ENCODE assay signal across 33 cellular contexts in the genomic region with DNA sequence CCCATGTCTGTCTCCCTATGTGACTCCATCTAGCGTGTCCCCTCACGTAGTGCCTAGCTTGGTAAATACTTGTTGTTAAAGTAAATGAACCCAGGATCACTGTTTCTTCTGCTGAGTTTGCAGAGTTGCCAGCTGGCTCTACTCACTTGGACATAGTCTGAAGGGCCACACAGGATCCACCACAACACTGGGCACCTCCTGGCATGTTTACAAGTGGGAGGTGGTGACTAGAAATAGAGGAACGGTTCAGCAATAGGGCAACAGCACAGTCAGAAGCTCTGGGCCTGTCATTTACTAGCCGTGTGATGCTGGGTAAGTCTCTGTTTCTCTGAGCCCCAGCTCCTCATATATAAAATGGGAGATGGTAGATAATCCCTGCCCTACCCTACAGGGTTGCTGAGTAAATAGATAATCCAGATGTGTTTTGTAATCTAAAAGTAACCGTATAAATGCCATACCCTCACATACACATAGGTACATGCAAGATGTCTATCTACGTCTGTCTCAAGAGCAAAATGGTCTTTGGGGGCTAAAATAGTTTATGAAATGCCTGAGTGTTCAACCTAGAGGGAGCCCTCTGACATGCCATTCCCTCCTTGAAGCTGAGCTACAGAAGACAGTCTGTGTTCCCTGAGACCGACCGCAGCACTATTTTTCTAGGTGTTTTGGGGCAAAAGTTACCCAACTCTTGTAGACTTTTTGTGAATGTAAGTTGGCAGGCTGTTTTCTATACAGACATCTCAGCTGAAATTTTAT. TPM values are rescaled to one million over a fixed set of nuclear protein-coding genes. Genes with fewer than 3 reads are reported as not detected.
A peak's percentile ranks its signal among the peaks of the same experiment; 100 is the strongest.
DNase-seq lines count a peak whose midpoint lies in the region; ATAC-seq, FAIRE-seq and TF ChIP-seq lines count a peak whose summit lies in the region.
"Had no signal": no experiment of that assay in that cellular context is flagged by ENCODE, and none has a peak within 500 bp of the region (broad histone marks: within the 10 kb centered on the region; RNA-seq: fewer than 3 reads in every experiment).

No MANE protein-coding gene starts in this region.

- no peaks in the 10 kb centered on the region for H3K9me3 Mint-ChIP-seq in MCF 10A (ENCODE audit: unreplicated experiment)
- H3K9me3 Mint-ChIP-seq: activated naive CD4-positive, alpha-beta T cell treated with anti-CD3 and anti-CD28 coated beads, Interleukin-2, amount 50 U/mL, for 24 hours; activated T-helper 1 cell treated with anti-CD3 and anti-CD28 coated beads, Interleukin-12 subunit alpha, Interleukin-12 subunit beta, Interleukin-2, Interleukin-4 antibody, amounts not matched to agents 30 ng/mL and 10 ng/mL and 1 ng/mL, durations not matched to agents 14 hours and 24 hours and 36 hours; dendritic cell treated with granulocyte-macrophage colony-stimulating factor and Interleukin-4, amounts not matched to agents 40 ng/mL and 50 ng/mL, for 4 days; stimulated activated naive CD8-positive, alpha-beta T cell treated with anti-CD3 and anti-CD28 coated beads, Interleukin-15, Interleukin-2, amounts not matched to agents 100 ng/mL and 50 ng/mL, for 24 hours had no signal

- TF ChIP-seq CTCF in MCF 10A (IDR thresholded peaks at IDR 0.05; ENCODE audit: unreplicated experiment) (no peak), breast epithelium (IDR thresholded peaks at IDR 0.05) (no peak), K562 (IDR thresholded peaks at IDR 0.05 in 2 of 3, conservative IDR thresholded peaks at IDR 0.05 in 1 of 3; ENCODE audit: insufficient read depth in 2 of 3, low read depth in 1 of 3, low read length in 3 of 3) (peak; percentile 12 to 41 (median 21); a peak in 2 of 6 replicates)

- no peak overlapping the region for H3K9ac ChIP-seq in K562 (ENCODE audit: insufficient read depth in 1 of 2, low read depth in 2 of 2, low read length in 2 of 2)

- H3K4me3 Mint-ChIP-seq in MCF 10A (ENCODE audit: unreplicated experiment), result peak overlapping the region; percentile 73
- H3K4me3 Mint-ChIP-seq: activated naive CD4-positive, alpha-beta T cell treated with anti-CD3 and anti-CD28 coated beads, Interleukin-2, amount 50 U/mL, for 24 hours; activated T-helper 1 cell treated with anti-CD3 and anti-CD28 coated beads, Interleukin-12 subunit alpha, Interleukin-12 subunit beta, Interleukin-2, Interleukin-4 antibody, amounts not matched to agents 30 ng/mL and 10 ng/mL and 1 ng/mL, durations not matched to agents 14 hours and 24 hours and 36 hours; B cell; dendritic cell treated with granulocyte-macrophage colony-stimulating factor and Interleukin-4, amounts not matched to agents 40 ng/mL and 50 ng/mL, for 4 days; stimulated activated naive CD8-positive, alpha-beta T cell treated with anti-CD3 and anti-CD28 coated beads, Interleukin-15, Interleukin-2, amounts not matched to agents 100 ng/mL and 50 ng/mL, for 24 hours had no signal

- in situ Hi-C loops in K562 (cut with MboI), result no loop called here

- TF ChIP-seq POLR2A in breast epithelium (IDR thresholded peaks at IDR 0.05) (no peak), K562 (conservative IDR thresholded peaks at IDR 0.05) (no peak)

- TF ChIP-seq EP300 in K562 (IDR thresholded peaks at IDR 0.05; ENCODE audit: low read length), result no peak

- no peaks in the 10 kb centered on the region for H3K9me1 ChIP-seq in K562 (ENCODE audit: control insufficient read depth, insufficient read depth, low read length)

- no peaks in the 10 kb centered on the region for H3K79me2 ChIP-seq in K562 (ENCODE audit: control insufficient read depth, insufficient read depth, low read length)

- ATAC-seq in K562, result peak; percentile 53; the same call in 1 of the 3 replicates
- no peak for ATAC-seq in GM18519 (IDR thresholded peaks at IDR 0.05; ENCODE audit: low FRiP score, unreplicated experiment)
- ATAC-seq in HG03135 (IDR thresholded peaks at IDR 0.05; ENCODE audit: unreplicated experiment), result no peak
- ATAC-seq: activated CD4-positive, CD25-positive, alpha-beta regulatory T cell treated with anti-CD3 and anti-CD28 coated beads, Interleukin-2, amount 50 U/mL, for 24 hours had no signal

- H3K4me3 ChIP-seq in breast epithelium (no peak overlapping the region), MG63 (no peak overlapping the region), K562 (no peak overlapping the region)
- H3K4me3 ChIP-seq: esophagus squamous epithelium, psoas muscle, SJSA1, skin epidermis, tibial artery had no signal

- H3K4me2 ChIP-seq in K562 (ENCODE audit: insufficient read depth, low read length), result no peak overlapping the region

- H3K9me3 ChIP-seq in breast epithelium (no peaks in the 10 kb centered on the region), MG63 (no peaks in the 10 kb centered on the region), K562 (replicated peaks; ENCODE audit: control insufficient read depth, insufficient read depth, low read depth, low read length) (no peaks in the 10 kb centered on the region)
- H3K9me3 ChIP-seq: esophagus squamous epithelium, psoas muscle, SJSA1, tibial artery had no signal

- H3K27ac Mint-ChIP-seq in MCF 10A (ENCODE audit: low read depth, unreplicated experiment), result no peak overlapping the region
- H3K27ac Mint-ChIP-seq: activated naive CD4-positive, alpha-beta T cell treated with anti-CD3 and anti-CD28 coated beads, Interleukin-2, amount 50 U/mL, for 24 hours; activated T-helper 1 cell treated with anti-CD3 and anti-CD28 coated beads, Interleukin-12 subunit alpha, Interleukin-12 subunit beta, Interleukin-2, Interleukin-4 antibody, amounts not matched to agents 30 ng/mL and 10 ng/mL and 1 ng/mL, durations not matched to agents 14 hours and 24 hours and 36 hours; B cell; dendritic cell treated with granulocyte-macrophage colony-stimulating factor and Interleukin-4, amounts not matched to agents 40 ng/mL and 50 ng/mL, for 4 days; stimulated activated naive CD8-positive, alpha-beta T cell treated with anti-CD3 and anti-CD28 coated beads, Interleukin-15, Interleukin-2, amounts not matched to agents 100 ng/mL and 50 ng/mL, for 24 hours had no signal

- H3K36me3 Mint-ChIP-seq in MCF 10A (ENCODE audit: insufficient read depth, unreplicated experiment), result no peaks in the 10 kb centered on the region
- H3K36me3 Mint-ChIP-seq: activated naive CD4-positive, alpha-beta T cell treated with anti-CD3 and anti-CD28 coated beads, Interleukin-2, amount 50 U/mL, for 24 hours had no signal

- peaks cover 42% of the 10 kb centered on the region for H3K4me1 Mint-ChIP-seq in MCF 10A (ENCODE audit: insufficient read depth, unreplicated experiment)

- peak; percentile 71 for FAIRE-seq in K562 (lab: Jason Lieb, UNC)
- FAIRE-seq: endometrium, G401.6 had no signal

- H3K4me1 ChIP-seq in breast epithelium, result no peaks in the 10 kb centered on the region
- no peaks in the 10 kb centered on the region for H3K4me1 ChIP-seq in K562 (replicated peaks in 1 of 2; ENCODE audit: control insufficient read depth in 2 of 2, insufficient read depth in 2 of 2, low read length in 2 of 2)
- H3K4me1 ChIP-seq: SJSA1 had no signal

- CTCF ChIA-PET in MCF 10A (lab: Yijun Ruan, JAX), result interaction anchor here (0.6 to 2.2 kb wide), 7 partner anchors 12 to 227 kb away, joined by 3 to 15 read pairs (median 4); no protein-coding TSS in a partner anchor
- CTCF ChIA-PET in K562 (lab: Yijun Ruan, JAX; ENCODE audit: low intra/inter-chr PET ratio), result interaction anchor here (0.6 kb wide), 1 partner anchor 60 kb away, joined by 3 read pairs; no protein-coding TSS in a partner anchor

- DNase-seq in MCF 10A (ENCODE audit: unreplicated experiment), result no peak
- no peak for DNase-seq in breast epithelium (ENCODE audit: low spot score in 2 of 2)
- DNase-seq in MG63, result peak; percentile 45
- no peak for DNase-seq in K562 (ENCODE audit: extremely low read depth in 1 of 4, low spot score in 3 of 4)
- DNase-seq in superior temporal gyrus (ENCODE audit: extremely low spot score), result peak; percentile 31
- no peak for DNase-seq in DMS53 treated with DMSO at 0.1 percent for 48 hours (lab: John Stamatoyannopoulos, UW; ENCODE audit: unreplicated experiment)
- DNase-seq: activated CD4-positive, alpha-beta T cell treated with anti-CD3 and anti-CD28 coated beads, Interleukin-2, amount 50 U/mL, for 48 hours; activated CD8-positive, alpha-beta memory T cell treated with anti-CD3 and anti-CD28 coated beads, Interleukin-2, amount 50 U/mL, for 4 hours; amygdala; caudate nucleus; DMS153; esophagus squamous epithelium; foreskin melanocyte; H7; mammary epithelial cell; NCI-H1436; NCI-H2107; NK-92 treated with Interleukin-12 subunit alpha and Interleukin-12 subunit beta, amount 100 ng/mL, for 24 hours; psoas muscle; T-helper 1 cell; tibial artery had no signal

- 3% methylated on average over 8 of the region's 8 CpGs for WGBS in K562 (ENCODE audit: insufficient coverage, low coverage, missing lambda C conversion rate)

- H3K36me3 ChIP-seq in breast epithelium, result no peaks in the 10 kb centered on the region
- H3K36me3 ChIP-seq in MG63, result no peaks in the 10 kb centered on the region
- H3K36me3 ChIP-seq in K562 (ENCODE audit: control insufficient read depth, insufficient read depth, low read length), result no peaks in the 10 kb centered on the region
- H3K36me3 ChIP-seq: esophagus squamous epithelium, SJSA1, tibial artery had no signal

- H3K27me3 ChIP-seq in breast epithelium (peaks cover 0 to 50% of the 10 kb centered on the region in 2 donors), MG63 (no peaks in the 10 kb centered on the region), K562 (ENCODE audit: control insufficient read depth in 2 of 2, insufficient read depth in 2 of 2, low read length in 2 of 2) (peaks cover 48 to 62% of the 10 kb centered on the region in 2 experiments)

- H3K27ac ChIP-seq in breast epithelium, result no peak overlapping the region
- no peak overlapping the region for H3K27ac ChIP-seq in K562 (ENCODE audit: extremely low read depth, low read depth, low read length)
- H3K27ac ChIP-seq: esophagus squamous epithelium, psoas muscle, SJSA1, skin epidermis, tibial artery had no signal

- H2AFZ ChIP-seq in K562 (ENCODE audit: low read depth, low read length), result no peak overlapping the region

- 0 out of 2 replicates have a peak, but pooled peaks cover 5% of the 10 kb centered on the region for H4K20me1 ChIP-seq in K562 (replicated peaks; ENCODE audit: control insufficient read depth, insufficient read depth, low read length)

- no peaks in the 10 kb centered on the region for H3K27me3 Mint-ChIP-seq in MCF 10A (ENCODE audit: insufficient read depth, unreplicated experiment)

- BruUV-seq in MCF 10A (replicated peaks; lab: Mats Ljungman, UMichigan) (no TSS peak), K562 (replicated peaks; lab: Mats Ljungman, UMichigan) (no TSS peak)

- peak in 1 of 2 experiments; percentile 43; a peak in 2 of 4 replicates for TF ChIP-seq RAD21 in K562 (CRISPR knock-in tag; conservative IDR thresholded peaks at IDR 0.05 in 1 of 2, IDR thresholded peaks at IDR 0.05 in 1 of 2)

- intact Hi-C loops in MCF 10A (cut with micrococcal nuclease), result no loop called here
- intact Hi-C loops in breast epithelium (cut with DNase I; ENCODE audit: low total_unique reads), result no loop called here
- intact Hi-C loops in K562 (cut with micrococcal nuclease), result no loop called here

- POLR2A ChIA-PET in MCF 10A (lab: Yijun Ruan, JAX) (interaction anchor here (0.6 to 4.1 kb wide), 13 partner anchors 10 to 206 kb away, joined by 3 to 26 read pairs (median 5); no protein-coding TSS in a partner anchor), K562 (lab: Yijun Ruan, JAX) (interaction anchor here (0.6 to 0.7 kb wide), 3 partner anchors 11 to 91 kb away, joined by 3 to 4 read pairs (median 3); no protein-coding TSS in a partner anchor)

RNA-seq across cellular contexts. Expression of gene RNF220, which starts 20.4 kb away (rescaled TPM):
- 65.4 and 67.1 TPM in 2 replicates for total RNA-seq in MCF 10A (2022)
- total RNA-seq in breast epithelium, result 100 to 1,000 TPM in 1 of 3 donors, 10 to 100 TPM in 2; 90.4 to 110 (median 93.4) TPM
- 40.7 and 62.5 TPM in 2 replicates for total RNA-seq in MG63 (2014; rRNA removed; shearing (Covaris generic); ENCODE audit: low replicate concordance)
- 57.7 and 78.5 TPM in 2 replicates for total RNA-seq in K562 (2011; cell fraction: chromatin; rRNA removed; ENCODE audit: low replicate concordance)
- 38.5 and 41.8 TPM in 2 replicates for total RNA-seq in K562 (2011; cell fraction: nucleolus; rRNA removed)
- total RNA-seq in K562 (2011; cell fraction: nucleoplasm; rRNA removed), result 49.9 and 55.3 TPM in 2 replicates
- total RNA-seq in K562 (2014; rRNA removed), result 117 and 125 TPM in 2 replicates
- total RNA-seq in K562 (2014; rRNA removed; fragmentation: Illumina TruSeq; extraction: Trizol), result 46.0 and 52.1 TPM in 2 replicates
- 66.6 and 66.9 TPM in 2 replicates for total RNA-seq in K562 (2015; rRNA removed; fragmentation: Illumina TruSeq; extraction: Trizol)
- 87.1 and 93.4 TPM in 2 replicates for total RNA-seq in K562 (2021)
- 54.8 and 64.3 TPM in 2 replicates for polyA plus RNA-seq in K562 (2011; rRNA removed)
- 74.9 and 86.7 TPM in 2 replicates for polyA plus RNA-seq in K562 (2011; cell fraction: cytosol; rRNA removed)
- polyA plus RNA-seq in K562 (2011; cell fraction: nucleus; rRNA removed), result 119 and 135 TPM in 2 replicates
- 99.9 and 118 TPM in 2 replicates for polyA plus RNA-seq in K562 (2012)
- polyA plus RNA-seq in K562 (2014; fragmentation: Illumina TruSeq; extraction: Trizol), result 97.5 and 104 TPM in 2 replicates
- 1 to 10 TPM; 5.1 to 5.8 TPM for polyA plus RNA-seq in K562 (2014; fragmentation: Nextera tagmentation; extraction: Ambion mirVana)
- polyA plus RNA-seq in K562 (2014; rRNA removed), result 102 and 109 TPM in 2 replicates
- polyA minus RNA-seq in K562 (2011; rRNA and poly(A)+ RNA removed), result 42.5 and 43.9 TPM in 2 replicates
- polyA minus RNA-seq in K562 (2011; cell fraction: cytosol; rRNA and poly(A)+ RNA removed), result 20.6 and 22.6 TPM in 2 replicates
- 19.9 and 28.8 TPM in 2 replicates for polyA minus RNA-seq in K562 (2011; cell fraction: nucleus; rRNA and poly(A)+ RNA removed)

Comparison
In these comparisons a context has a peak if more than half of its experiments do, and no peak if none do; other contexts are left out.
1. DNase-seq: peak in MG63 (single experiment) and superior temporal gyrus (single experiment); none in MCF 10A (single experiment), breast epithelium (0 of 2), K562 (0 of 4) and DMS53 treated with DMSO at 0.1 percent for 48 hours (single experiment).
2. CTCF ChIP-seq: peak in K562 (3 of 3); none in MCF 10A (single experiment) and breast epithelium (0 of 3).